ENCODE assay signal across 15 cellular contexts in genomic region chr10:71589617-71590551, GRCh38.
DNase-seq lines count a peak whose midpoint lies in the region; FAIRE-seq and TF ChIP-seq lines count a peak whose summit lies in the region.
"Had no signal": no experiment of that assay in that cellular context is flagged by ENCODE, and none has a peak within 500 bp of the region (broad histone marks: within the 10 kb centered on the region; RNA-seq: fewer than 3 reads in every experiment).

No MANE protein-coding gene starts in this region.

- no peak for DNase-seq in activated naive CD4-positive, alpha-beta T cell treated with anti-CD3 and anti-CD28 coated beads, Interleukin-2, amount 50 U/mL, for 16 hours
- peak; percentile 4 for DNase-seq in NCI-H774 (lab: John Stamatoyannopoulos, UW)
- no peak for DNase-seq in glutamatergic neuron
- DNase-seq in urothelium cell line (ENCODE audit: low spot score) = no peak
- DNase-seq in OCI-M1 (lab: John Stamatoyannopoulos, UW) = no peak
- DNase-seq in cerebellar cortex (ENCODE audit: low spot score) = no peak
- DNase-seq in suprapubic skin (ENCODE audit: low spot score in 2 of 2) = no peak
- DNase-seq: MG63; NCI-H446; occipital lobe; Peyer's patch; stimulated activated CD4-positive, alpha-beta T cell treated with anti-CD3 and anti-CD28 coated beads, Interleukin-4, amount 100 ng/mL, for 1 hour; WERI-Rb-1 had no signal

- no peak overlapping the region for H3K4me3 ChIP-seq in suprapubic skin
- H3K4me3 ChIP-seq: MG63, Peyer's patch had no signal

- no peak for TF ChIP-seq POLR2A in suprapubic skin (IDR thresholded peaks at IDR 0.05)

- H3K27ac ChIP-seq in suprapubic skin = no peak overlapping the region
- H3K27ac ChIP-seq: Peyer's patch, WERI-Rb-1 had no signal

- peak overlapping the region; percentile 26 for H3K27ac Mint-ChIP-seq in activated naive CD4-positive, alpha-beta T cell treated with anti-CD3 and anti-CD28 coated beads, Interleukin-2, amount 50 U/mL, for 24 hours
- no peak overlapping the region for H3K27ac Mint-ChIP-seq in glutamatergic neuron (ENCODE audit: unreplicated experiment)

- peaks cover 10% of the 10 kb centered on the region for H3K4me1 ChIP-seq in suprapubic skin
- H3K4me1 ChIP-seq: Peyer's patch had no signal

- 41% methylated on average over 14 of the region's 14 CpGs for WGBS in suprapubic skin

- peak; percentile 62 for FAIRE-seq in urothelium cell line (lab: Jason Lieb, UNC)
- FAIRE-seq: endometrium had no signal

- no peak for TF ChIP-seq CTCF in glutamatergic neuron (IDR thresholded peaks at IDR 0.05; ENCODE audit: partially characterized antibody, unreplicated experiment)
- TF ChIP-seq CTCF in suprapubic skin (IDR thresholded peaks at IDR 0.05) = no peak

- H3K27me3 Mint-ChIP-seq in activated naive CD4-positive, alpha-beta T cell treated with anti-CD3 and anti-CD28 coated beads, Interleukin-2, amount 50 U/mL, for 24 hours = no peaks in the 10 kb centered on the region
- no peaks in the 10 kb centered on the region for H3K27me3 Mint-ChIP-seq in glutamatergic neuron (ENCODE audit: unreplicated experiment)

- no peaks in the 10 kb centered on the region for H3K9me3 ChIP-seq in suprapubic skin
- H3K9me3 ChIP-seq: MG63, Peyer's patch had no signal

- no peaks in the 10 kb centered on the region for H3K27me3 ChIP-seq in suprapubic skin
- H3K27me3 ChIP-seq: MG63, Peyer's patch had no signal

- no peak for TF ChIP-seq EP300 in suprapubic skin (IDR thresholded peaks at IDR 0.05)

- no peaks in the 10 kb centered on the region for H3K36me3 ChIP-seq in suprapubic skin
- H3K36me3 ChIP-seq: MG63, Peyer's patch had no signal

- no peaks in the 10 kb centered on the region for H3K4me1 Mint-ChIP-seq in activated naive CD4-positive, alpha-beta T cell treated with anti-CD3 and anti-CD28 coated beads, Interleukin-2, amount 50 U/mL, for 24 hours
- H3K4me1 Mint-ChIP-seq in glutamatergic neuron (ENCODE audit: low read depth, unreplicated experiment) = peaks cover 17% of the 10 kb centered on the region

- H3K36me3 Mint-ChIP-seq in activated naive CD4-positive, alpha-beta T cell treated with anti-CD3 and anti-CD28 coated beads, Interleukin-2, amount 50 U/mL, for 24 hours = no peaks in the 10 kb centered on the region
- no peaks in the 10 kb centered on the region for H3K36me3 Mint-ChIP-seq in glutamatergic neuron (ENCODE audit: unreplicated experiment)

- no peaks in the 10 kb centered on the region for H3K9me3 Mint-ChIP-seq in activated naive CD4-positive, alpha-beta T cell treated with anti-CD3 and anti-CD28 coated beads, Interleukin-2, amount 50 U/mL, for 24 hours
- H3K9me3 Mint-ChIP-seq in glutamatergic neuron (ENCODE audit: unreplicated experiment) = peaks cover 5% of the 10 kb centered on the region

- H3K4me3 Mint-ChIP-seq in activated naive CD4-positive, alpha-beta T cell treated with anti-CD3 and anti-CD28 coated beads, Interleukin-2, amount 50 U/mL, for 24 hours = no peak overlapping the region
- H3K4me3 Mint-ChIP-seq in glutamatergic neuron (ENCODE audit: unreplicated experiment) = peak overlapping the region; percentile 30
